ENCODE assay signal across 8 cellular contexts in genomic region chr4:40763228-40763716, GRCh38. TPM values are rescaled to one million over a fixed set of nuclear protein-coding genes. Genes with fewer than 3 reads are reported as not detected.
DNase-seq lines count a peak whose midpoint lies in the region; ATAC-seq and TF ChIP-seq lines count a peak whose summit lies in the region.

No MANE protein-coding gene starts in this region.

- ATAC-seq in HG03025 (IDR thresholded peaks at IDR 0.05; ENCODE audit: low FRiP score, unreplicated experiment) (peak; percentile 99), T-helper 17 cell (peak; percentile 60)

- H3K4me3 Mint-ChIP-seq in T-helper 17 cell, result no peak overlapping the region
- no peak overlapping the region for H3K4me3 Mint-ChIP-seq in osteocyte (ENCODE audit: unreplicated experiment)
- no peak overlapping the region for H3K4me3 Mint-ChIP-seq in glutamatergic neuron (ENCODE audit: unreplicated experiment)

- no peak for TF ChIP-seq CTCF in osteocyte (IDR thresholded peaks at IDR 0.05)
- TF ChIP-seq CTCF in glutamatergic neuron (IDR thresholded peaks at IDR 0.05; ENCODE audit: partially characterized antibody, unreplicated experiment), result no peak

- DNase-seq in activated T-cell treated with anti-CD3 and anti-CD28 coated beads for 24 hours (ENCODE audit: low read depth) (peak; percentile 31), T-helper 17 cell (no peak), osteocyte (ENCODE audit: extremely low spot score, unreplicated experiment) (no peak), NCI-H526 treated with DMSO at 0.1 percent for 48 hours (lab: John Stamatoyannopoulos, UW) (no peak), glutamatergic neuron (no peak), NCI-H187 (lab: John Stamatoyannopoulos, UW) (no peak)
- no peak for DNase-seq in activated T-cell treated with anti-CD3 and anti-CD28 coated beads, Interleukin-2, amount 50 U/mL, for 1 hour

- H3K9me3 Mint-ChIP-seq in osteocyte (ENCODE audit: unreplicated experiment), result no peaks in the 10 kb centered on the region
- no peaks in the 10 kb centered on the region for H3K9me3 Mint-ChIP-seq in glutamatergic neuron (ENCODE audit: unreplicated experiment)

- H3K4me1 Mint-ChIP-seq in T-helper 17 cell (peaks cover 8% of the 10 kb centered on the region), osteocyte (ENCODE audit: unreplicated experiment) (peaks cover 3% of the 10 kb centered on the region), glutamatergic neuron (ENCODE audit: low read depth, unreplicated experiment) (no peaks in the 10 kb centered on the region)

- H3K36me3 Mint-ChIP-seq in T-helper 17 cell (ENCODE audit: low read depth) (no peaks in the 10 kb centered on the region), osteocyte (ENCODE audit: unreplicated experiment) (no peaks in the 10 kb centered on the region), glutamatergic neuron (ENCODE audit: unreplicated experiment) (no peaks in the 10 kb centered on the region)

- H3K27me3 Mint-ChIP-seq in T-helper 17 cell, result no peaks in the 10 kb centered on the region
- no peaks in the 10 kb centered on the region for H3K27me3 Mint-ChIP-seq in osteocyte (ENCODE audit: unreplicated experiment)
- no peaks in the 10 kb centered on the region for H3K27me3 Mint-ChIP-seq in glutamatergic neuron (ENCODE audit: unreplicated experiment)

- H3K9me3 ChIP-seq in T-helper 17 cell (ENCODE audit: control insufficient read depth, low read length, poor library complexity, severe bottlenecking), result no peaks in the 10 kb centered on the region

- H3K27ac Mint-ChIP-seq in T-helper 17 cell, result no peak overlapping the region
- H3K27ac Mint-ChIP-seq in osteocyte (ENCODE audit: unreplicated experiment), result peak overlapping the region; percentile 19
- no peak overlapping the region for H3K27ac Mint-ChIP-seq in glutamatergic neuron (ENCODE audit: unreplicated experiment)

RNA-seq across cellular contexts. Expression of gene NSUN7, which starts 13.5 kb away (rescaled TPM):
- total RNA-seq in T-helper 17 cell, result 1 to 10 TPM in 1 of 2 donors, not detected in 1; 1.2 TPM
- total RNA-seq in osteocyte, result 1.6 and 2.4 TPM in 2 replicates
- 0.25 TPM for total RNA-seq in glutamatergic neuron (ENCODE audit: unreplicated experiment)
